Comparison of ENCODE assay signal across 13 cellular contexts in the genomic region with DNA sequence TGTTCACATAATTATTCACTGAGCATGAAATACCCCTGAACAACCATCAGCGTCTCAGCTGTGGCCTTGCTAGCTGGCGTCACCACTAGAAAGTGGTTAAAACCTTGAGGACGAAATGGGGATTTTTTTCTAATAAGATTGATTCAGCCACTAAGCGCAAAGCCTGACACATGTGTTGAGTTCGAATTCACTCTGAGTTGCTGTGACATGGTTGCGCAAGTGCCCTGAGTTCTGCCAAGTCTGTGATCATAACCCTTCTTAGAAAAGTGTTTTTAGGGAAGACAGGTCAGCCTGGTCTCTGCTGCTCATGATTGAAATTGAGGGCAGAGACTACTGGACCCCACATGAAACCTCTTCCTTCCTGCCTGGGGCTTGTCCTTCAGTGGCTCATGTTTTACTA.
"Had no signal": no experiment of that assay in that cellular context is flagged by ENCODE, and none has a peak within 500 bp of the region (broad histone marks: within the 10 kb centered on the region; RNA-seq: fewer than 3 reads in every experiment).

No MANE protein-coding gene starts in this region.

- H3K27me3 ChIP-seq: body of pancreas had no signal

- DNase-seq: activated B cell treated with CpG ODN at 0.5 μM for 24 hours; activated CD4-positive, alpha-beta T cell treated with anti-CD3 and anti-CD28 coated beads, Interleukin-2, amount 10 ng/mL, durations not matched to agents 7 days and 5 days; activated CD8-positive, alpha-beta memory T cell treated with anti-CD3 and anti-CD28 coated beads, Interleukin-2, amount 50 U/mL, for 48 hours; activated gamma-delta T cell; activated T-cell treated with anti-CD3 and anti-CD28 coated beads, Interleukin-2, amount 50 U/mL, for 72 hours; amniotic stem cell; effector CD8-positive, alpha-beta T cell; kidney; nephron progenitor cell; occipital lobe; stimulated activated CD4-positive, alpha-beta T cell treated with anti-CD3 and anti-CD28 coated beads, Interleukin-1b, Interleukin-23, amount 100 ng/mL, for 48 hours; T-helper 17 cell had no signal

- H3K4me1 ChIP-seq: body of pancreas had no signal

- H3K4me3 ChIP-seq: body of pancreas had no signal

- H3K9me3 ChIP-seq: body of pancreas had no signal

- H3K27ac ChIP-seq: body of pancreas had no signal
